Comparison of ENCODE assay signal across 8 cellular contexts in the genomic region with DNA sequence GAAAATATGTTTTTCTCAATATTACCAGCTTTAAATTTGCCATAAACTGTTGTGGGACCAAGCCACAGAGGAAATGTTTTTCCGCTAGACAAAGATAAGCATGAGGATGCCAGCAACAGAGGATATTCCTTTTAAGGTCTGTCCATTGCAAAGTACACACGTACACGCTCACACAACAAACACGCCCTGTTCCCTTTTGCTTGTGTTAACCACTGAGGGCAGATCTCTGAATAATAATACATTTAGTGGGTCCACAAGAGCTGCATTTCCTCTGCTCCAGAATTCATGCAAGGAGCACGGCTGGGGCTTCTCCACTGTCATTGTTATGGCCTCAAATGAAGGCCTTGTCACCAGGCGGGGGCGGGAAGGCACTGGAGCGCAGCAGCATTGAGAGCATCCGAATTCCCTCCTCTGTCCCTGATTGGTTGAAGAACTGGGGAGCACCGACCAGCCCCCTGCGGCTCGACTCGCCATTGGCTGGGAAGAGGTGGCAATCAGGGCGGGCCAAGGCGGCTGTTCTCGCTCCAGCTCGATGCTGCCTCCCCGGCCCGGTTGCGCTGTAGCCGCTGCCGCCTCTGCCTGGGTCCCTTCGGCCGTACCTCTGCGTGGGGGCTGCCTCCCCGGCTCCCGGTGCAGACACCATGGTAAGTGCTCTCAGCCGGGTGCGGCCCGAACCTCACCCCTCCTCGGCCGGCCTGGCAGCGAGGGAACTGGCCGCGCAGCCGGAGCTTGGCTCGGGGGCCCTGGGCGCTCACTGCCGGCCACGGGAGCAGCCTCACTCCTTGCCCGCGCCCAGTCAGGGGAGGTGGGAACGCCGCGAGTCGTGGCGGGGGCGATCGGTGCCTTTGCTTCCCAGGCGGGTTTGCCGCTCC. TPM values are rescaled to one million over a fixed set of nuclear protein-coding genes. Genes with fewer than 3 reads are reported as not detected.
DNase-seq lines count a peak whose midpoint lies in the region; ATAC-seq lines count a peak whose summit lies in the region.

A gene (plus strand): TSS at position 522 of the 872 bp plus-strand sequence. CDS start 120 bp downstream, at position 642.

- no peaks in the 10 kb centered on the region for H3K79me2 ChIP-seq in Karpas-422 (ENCODE audit: low read length)

- peak within 1 kb of the TSS; percentile 66 for H2AFZ ChIP-seq in Karpas-422 (ENCODE audit: low read length)

- peak within 1 kb of the TSS; percentile 2; the same call in 1 of the 2 replicates for H3K27ac ChIP-seq in Karpas-422 (ENCODE audit: low read length)

- H3K9me3 ChIP-seq in Karpas-422 (ENCODE audit: low read length) = peaks cover 4% of the 10 kb centered on the region; the same call in 1 of the 2 replicates

- H3K4me2 ChIP-seq in Karpas-422 (ENCODE audit: low read depth, low read length, poor library complexity, severe bottlenecking) = no peak within 1 kb of the TSS

- peak; percentile 96 for ATAC-seq in GM21786 (IDR thresholded peaks at IDR 0.05; ENCODE audit: unreplicated experiment)
- peak; percentile 92 to 93 for ATAC-seq in activated CD4-positive, CD25-positive, alpha-beta regulatory T cell treated with anti-CD3 and anti-CD28 coated beads, Interleukin-2, amount 50 U/mL, for 24 hours

- H3K9ac ChIP-seq in Karpas-422 (ENCODE audit: low read length) = no peak within 1 kb of the TSS

- H3K27me3 ChIP-seq in Karpas-422 (ENCODE audit: low read length) = no peaks in the 10 kb centered on the region

- peak; percentile 97 for DNase-seq in GDM1 (lab: John Stamatoyannopoulos, UW)
- no peak for DNase-seq in Karpas-422
- peak; percentile 78 to 91 for DNase-seq in cerebellar nuclear complex (lab: John Stamatoyannopoulos, UW)
- peak; percentile 97 for DNase-seq in iris pigment epithelial cell (ENCODE audit: low read depth)
- peak; percentile 70 for DNase-seq in smooth muscle cell of the brain vasculature (ENCODE audit: low read depth, low spot score)
- no peak for DNase-seq in 8988T

- H4K20me1 ChIP-seq in Karpas-422 (ENCODE audit: insufficient read depth, low read depth, low read length) = no peaks in the 10 kb centered on the region

- no peaks in the 10 kb centered on the region for H3K9me2 ChIP-seq in Karpas-422 (replicated peaks; ENCODE audit: insufficient read depth, low read length)

- H3K4me3 ChIP-seq in Karpas-422 (ENCODE audit: low read length) = no peak within 1 kb of the TSS

- peaks cover 34% of the 10 kb centered on the region for H3K4me1 ChIP-seq in Karpas-422 (ENCODE audit: low read length)

- H3K36me3 ChIP-seq in Karpas-422 (ENCODE audit: insufficient read depth, low read length) = no peaks in the 10 kb centered on the region; the same call in 1 of the 2 replicates

RNA-seq across cellular contexts. Expression of the gene that starts here (rescaled TPM):
- 0.47 and 3.2 TPM in 2 replicates for total RNA-seq in Karpas-422 (2014; rRNA removed; shearing (Covaris generic); ENCODE audit: low replicate concordance)

Comparison
In these comparisons a context has a peak if more than half of its experiments do, and no peak if none do; other contexts are left out.
1. DNase-seq: peak in GDM1 (single experiment), cerebellar nuclear complex (2 of 2), iris pigment epithelial cell (single experiment) and smooth muscle cell of the brain vasculature (single experiment); none in Karpas-422 (single experiment) and 8988T (single experiment).